Comparison of ENCODE assay signal across 16 cellular contexts in the genomic region with DNA sequence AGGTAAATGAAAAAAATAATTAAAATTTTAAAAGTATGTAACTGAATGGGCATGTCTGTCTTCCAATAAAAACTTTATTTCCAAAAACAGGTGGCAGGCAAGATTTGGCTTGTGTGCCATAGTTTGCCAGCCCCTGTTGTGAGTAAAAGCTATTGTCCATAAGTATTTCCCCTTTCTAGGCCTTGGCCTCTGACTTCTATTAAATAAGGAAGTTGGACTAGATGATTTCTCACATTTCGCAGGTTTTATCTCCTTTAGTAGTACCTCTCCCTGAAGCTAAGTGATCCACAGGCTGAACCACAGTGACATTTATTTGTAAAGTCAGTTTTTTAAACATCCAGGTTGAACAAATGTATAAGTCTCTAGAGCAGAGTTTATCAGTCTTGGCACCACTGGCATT.
"Had no signal": no experiment of that assay in that cellular context is flagged by ENCODE, and none has a peak within 500 bp of the region (broad histone marks: within the 10 kb centered on the region; RNA-seq: fewer than 3 reads in every experiment).

No MANE protein-coding gene starts in this region.

- H3K4me3 ChIP-seq: adrenal gland, gastroesophageal sphincter, heart right ventricle, lower lobe of right lung, testis had no signal

- H3K27ac ChIP-seq: adrenal gland, gastroesophageal sphincter, heart right ventricle, lower lobe of right lung, testis had no signal

- H3K9me3 ChIP-seq: adrenal gland, gastroesophageal sphincter, heart right ventricle, lower lobe of right lung, testis had no signal

- H3K36me3 ChIP-seq: adrenal gland, lower lobe of right lung had no signal

- ATAC-seq: activated CD8-positive, alpha-beta T cell treated with anti-CD3 and anti-CD28 coated beads for 36 hours; gastroesophageal sphincter; heart right ventricle; left colon; lower lobe of right lung; stimulated activated naive CD8-positive, alpha-beta T cell treated with anti-CD3 and anti-CD28 coated beads, Interleukin-15, amount 100 ng/mL, for 72 hours had no signal

- DNase-seq: activated CD4-positive, alpha-beta T cell treated with anti-CD3 and anti-CD28 coated beads for 4 hours; activated CD8-positive, alpha-beta T cell treated with anti-CD3 and anti-CD28 coated beads for 36 hours; activated effector memory CD4-positive, alpha-beta T cell treated with anti-CD3 and anti-CD28 coated beads, Interleukin-2, amount 50 U/mL, for 16 hours; activated T-cell treated with anti-CD3 and anti-CD28 coated beads, Interleukin-2, amount 50 U/mL, for 48 hours; adrenal gland; endodermal cell; erythroblast; heart right ventricle; left colon; lower lobe of right lung; midbrain; stimulated activated CD4-positive, alpha-beta T cell treated with anti-CD3 and anti-CD28 coated beads, Interleukin-1b, Interleukin-23, amount 100 ng/mL, for 48 hours; stimulated activated naive CD8-positive, alpha-beta T cell treated with anti-CD3 and anti-CD28 coated beads, Interleukin-15, amount 100 ng/mL, for 72 hours; T1000; testis had no signal

- H3K27me3 ChIP-seq: adrenal gland, gastroesophageal sphincter, heart right ventricle, testis had no signal
